In the genomic region with DNA sequence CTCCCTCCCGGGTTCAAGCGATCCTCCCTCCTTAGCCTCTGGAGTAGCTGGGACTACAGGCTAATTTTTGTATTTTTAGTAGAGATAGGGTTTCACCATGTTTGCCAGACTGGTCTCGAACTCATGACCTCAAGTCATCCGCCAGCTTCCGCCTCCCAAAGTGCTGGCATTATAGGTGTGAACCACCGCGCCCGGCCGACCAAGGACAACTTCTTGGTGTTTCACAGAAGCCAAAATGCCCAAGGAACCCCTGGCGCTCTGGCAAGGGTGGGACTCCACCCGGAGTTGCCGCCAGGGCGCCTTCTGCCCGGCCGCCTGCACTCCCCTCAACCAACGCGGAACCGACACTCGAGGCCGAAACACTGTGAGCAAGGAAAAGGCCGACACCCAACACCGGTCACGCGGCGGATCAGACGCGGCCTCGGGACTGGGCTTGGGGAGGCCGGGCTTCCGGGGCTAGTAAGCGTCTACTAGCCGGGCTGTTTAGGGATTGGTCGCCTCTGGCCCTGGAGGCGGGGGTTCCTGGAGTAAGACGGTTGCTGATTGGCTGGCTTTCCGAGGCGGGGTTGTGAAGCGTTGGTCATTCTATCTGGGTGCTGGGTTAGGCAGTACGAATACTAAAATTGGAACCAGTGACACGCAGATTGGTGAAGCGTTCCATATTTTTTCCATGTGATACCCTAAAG, we compare ENCODE assay signal across 8 cellular contexts. TPM values are rescaled to one million over a fixed set of nuclear protein-coding genes. Genes with fewer than 3 reads are reported as not detected.
DNase-seq lines count a peak whose midpoint lies in the region; ATAC-seq lines count a peak whose summit lies in the region.

No MANE protein-coding gene starts in this region.

- H3K4me1 Mint-ChIP-seq in dendritic cell treated with granulocyte-macrophage colony-stimulating factor and Interleukin-4, amounts not matched to agents 40 ng/mL and 50 ng/mL, for 4 days (ENCODE audit: low read depth), result peaks cover 26% of the 10 kb centered on the region

- DNase-seq in COLO668 (lab: John Stamatoyannopoulos, UW; ENCODE audit: unreplicated experiment), result peak; percentile 91
- peak; percentile 56 for DNase-seq in NCI-H1092 (lab: John Stamatoyannopoulos, UW)
- DNase-seq in activated CD4-positive, alpha-beta T cell treated with anti-CD3 and anti-CD28 coated beads, Interleukin-2, amount 50 U/mL, for 48 hours, result peak; percentile 88 to 93
- peak; percentile 92 to 96 for DNase-seq in left colon
- DNase-seq in stimulated activated CD4-positive, alpha-beta T cell treated with anti-CD3 and anti-CD28 coated beads, Interleukin-1b, Interleukin-23, amount 100 ng/mL, for 1 hour (ENCODE audit: low read depth in 2 of 2), result peak; percentile 63 to 64
- DNase-seq in NCI-H526 (lab: John Stamatoyannopoulos, UW), result no peak

- peak overlapping the region; percentile 63 for H3K4me3 Mint-ChIP-seq in dendritic cell treated with granulocyte-macrophage colony-stimulating factor and Interleukin-4, amounts not matched to agents 40 ng/mL and 50 ng/mL, for 4 days

- intact Hi-C loops in dendritic cell treated with granulocyte-macrophage colony-stimulating factor and Interleukin-4, amounts not matched to agents 40 ng/mL and 50 ng/mL, for 4 days (cut with micrococcal nuclease), result loop anchor here (1.0 kb wide), 1 partner anchor 16 kb away; the partner anchor contains the start of gene PTRH1
- intact Hi-C loops in left colon (cut with DNase I, micrococcal nuclease), result no loop called here

- H3K9me3 Mint-ChIP-seq in dendritic cell treated with granulocyte-macrophage colony-stimulating factor and Interleukin-4, amounts not matched to agents 40 ng/mL and 50 ng/mL, for 4 days, result no peaks in the 10 kb centered on the region

- H3K27me3 Mint-ChIP-seq in dendritic cell treated with granulocyte-macrophage colony-stimulating factor and Interleukin-4, amounts not matched to agents 40 ng/mL and 50 ng/mL, for 4 days, result peaks cover 3% of the 10 kb centered on the region

- H3K27ac Mint-ChIP-seq in dendritic cell treated with granulocyte-macrophage colony-stimulating factor and Interleukin-4, amounts not matched to agents 40 ng/mL and 50 ng/mL, for 4 days, result peak overlapping the region; percentile 96

- no peaks in the 10 kb centered on the region for H3K36me3 Mint-ChIP-seq in dendritic cell treated with granulocyte-macrophage colony-stimulating factor and Interleukin-4, amounts not matched to agents 40 ng/mL and 50 ng/mL, for 4 days (ENCODE audit: low read depth)

- ATAC-seq in GM21576 (IDR thresholded peaks at IDR 0.05; ENCODE audit: unreplicated experiment) (peak; percentile 86), left colon (peak; percentile 100)

RNA-seq across cellular contexts. Expression of gene CFAP157, which starts 7.7 kb away (rescaled TPM):
- under 1 TPM in 1 of 2 donors, not detected in 1; 0.14 TPM for total RNA-seq in left colon

RNA-seq across cellular contexts. Expression of gene PTRH1, which starts 16.3 kb away (rescaled TPM):
- total RNA-seq in left colon, result 1 to 10 TPM; 5.5 to 8.3 TPM

RNA-seq across cellular contexts. Expression of gene TTC16, which starts 16.8 kb away (rescaled TPM):
- total RNA-seq in left colon, result under 1 TPM in 1 of 2 donors, not detected in 1; 0.08 TPM

RNA-seq across cellular contexts. Expression of gene TOR2A, which starts 36.0 kb away (rescaled TPM):
- 10 to 100 TPM; 32.0 to 32.7 TPM for total RNA-seq in left colon

Comparison
In these comparisons a context has a peak if more than half of its experiments do, and no peak if none do; other contexts are left out.
1. DNase-seq: peak in COLO668 (single experiment), NCI-H1092 (single experiment), activated CD4-positive, alpha-beta T cell treated with anti-CD3 and anti-CD28 coated beads, Interleukin-2, amount 50 U/mL, for 48 hours (2 of 2), left colon (2 of 2) and stimulated activated CD4-positive, alpha-beta T cell treated with anti-CD3 and anti-CD28 coated beads, Interleukin-1b, Interleukin-23, amount 100 ng/mL, for 1 hour (2 of 2); none in NCI-H526 (0 of 2).